In the genomic region with DNA sequence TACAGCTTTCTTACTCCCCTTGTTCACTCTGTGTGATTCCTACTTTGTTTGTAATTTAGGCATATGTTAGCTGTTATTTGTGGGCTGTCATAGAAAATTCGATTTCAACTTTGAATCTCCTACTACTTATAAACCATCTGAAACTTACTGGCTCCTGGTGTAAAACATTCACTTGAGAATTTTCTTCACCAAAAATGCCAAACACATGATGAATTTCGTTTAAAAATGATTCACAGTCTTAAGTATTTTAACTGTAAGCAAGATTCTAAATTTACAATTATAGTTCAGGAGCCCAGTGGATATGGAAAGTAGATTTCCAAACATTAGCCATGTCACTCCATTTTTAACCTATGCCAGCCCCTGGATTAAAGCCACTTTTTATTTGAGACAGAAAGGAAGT, we compare ENCODE assay signal across 11 cellular contexts. TPM values are rescaled to one million over a fixed set of nuclear protein-coding genes. Genes with fewer than 3 reads are reported as not detected.
A peak's percentile ranks its signal among the peaks of the same experiment; 100 is the strongest.
DNase-seq lines count a peak whose midpoint lies in the region; ATAC-seq and TF ChIP-seq lines count a peak whose summit lies in the region.
"Had no signal": no experiment of that assay in that cellular context is flagged by ENCODE, and none has a peak within 500 bp of the region (broad histone marks: within the 10 kb centered on the region; RNA-seq: fewer than 3 reads in every experiment).

No MANE protein-coding gene starts in this region.

- peaks cover 9 to 32% of the 10 kb centered on the region in 2 experiments for H3K79me1 ChIP-seq in IMR-90 (ENCODE audit: low read depth in 1 of 2, low read length in 2 of 2)

- 0 out of 2 replicates have a peak, but pooled peaks have one; percentile 29 for TF ChIP-seq POLR2A in IMR-90 (IDR thresholded peaks at IDR 0.05; ENCODE audit: low read depth, low read length)

- no peak overlapping the region for H2AK9ac ChIP-seq in IMR-90 (replicated peaks; ENCODE audit: low read depth, low read length, poor library complexity)

- peak overlapping the region; percentile 78; the same call in 1 of the 2 replicates for H3K9ac ChIP-seq in IMR-90 (ENCODE audit: low read depth, low read length)

- H3K23ac ChIP-seq in IMR-90 (ENCODE audit: low read depth, low read length) = peak overlapping the region; percentile 83; the same call in 1 of the 2 replicates

- H3K18ac ChIP-seq in IMR-90 (ENCODE audit: low read depth, low read length) = peak overlapping the region; percentile 27; the same call in 1 of the 2 replicates

- CTCF ChIA-PET in IMR-90 (lab: Yijun Ruan, JAX) (interaction anchor here (1.4 to 4.9 kb wide), 2 partner anchors 85 to 91 kb away, joined by 3 to 46 read pairs; no protein-coding TSS in a partner anchor), Calu3 (lab: Charles Lee) (no interaction called here)

- H4K91ac ChIP-seq in IMR-90 (ENCODE audit: insufficient read depth, low read depth, low read length) = no peak overlapping the region

- H4K8ac ChIP-seq in IMR-90 (ENCODE audit: low read depth in 2 of 2, low read length in 2 of 2) = peak overlapping the region in 1 of 2 experiments; percentile 27; a peak in 1 of 4 replicates

- no peaks in the 10 kb centered on the region for H3K9me3 ChIP-seq in IMR-90 (ENCODE audit: control insufficient read depth, insufficient read depth, low read length)
- no peaks in the 10 kb centered on the region for H3K9me3 ChIP-seq in HAP-1

- H3K27me3 ChIP-seq in IMR-90 (ENCODE audit: control insufficient read depth, insufficient read depth, low read length) (no peaks in the 10 kb centered on the region), HAP-1 (ENCODE audit: low read depth) (peaks cover 73% of the 10 kb centered on the region)

- peaks cover 6% of the 10 kb centered on the region; the same call in 1 of the 2 replicates for H3K9me1 ChIP-seq in IMR-90 (ENCODE audit: insufficient read depth, low read length)

- H3K4me3 ChIP-seq in IMR-90 (ENCODE audit: insufficient read depth, low read depth, low read length) (peak overlapping the region; percentile 86; the same call in 1 of the 2 replicates), coronary artery (peak overlapping the region; percentile 83), HAP-1 (no peak overlapping the region)

- in situ Hi-C loops in IMR-90 (cut with MboI; ENCODE audit: low sequenced_read_pairs) (loop anchor here (5.0 to 25.0 kb wide), 2 partner anchors 86 to 346 kb away; a partner anchor contains a TSS), HAP-1 (cut with MboI; ENCODE audit: low sequenced_read_pairs) (loop anchor here (25.0 kb wide), 1 partner anchor 96 kb away; no protein-coding TSS in a partner anchor)

- no peak overlapping the region for H2AK5ac ChIP-seq in IMR-90 (ENCODE audit: low read depth, low read length)

- TF ChIP-seq CTCF in IMR-90 (conservative IDR thresholded peaks at IDR 0.05; ENCODE audit: low read depth, low read length) = no peak
- no peak for TF ChIP-seq CTCF in coronary artery (IDR thresholded peaks at IDR 0.05)
- TF ChIP-seq CTCF in omental fat pad (IDR thresholded peaks at IDR 0.05) = no peak
- TF ChIP-seq CTCF in Calu3 (IDR thresholded peaks at IDR 0.05; ENCODE audit: unreplicated experiment) = no peak

- no peak overlapping the region for H3K27ac Mint-ChIP-seq in Calu3 (ENCODE audit: unreplicated experiment)

- BruUV-seq in IMR-90 (replicated peaks; lab: Mats Ljungman, UMichigan) = no TSS peak
- BruUV-seq in Calu3 (replicated peaks; lab: Mats Ljungman, UMichigan) = no TSS peak

- WGBS in IMR-90 (ENCODE audit: extremely low coverage in 2 of 2, insufficient read length in 1 of 2), 2 experiments = no CpG with 5 or more reads among the region's 2 CpGs

- H4K20me1 ChIP-seq in IMR-90 (ENCODE audit: insufficient read depth, low read length) = no peaks in the 10 kb centered on the region; the same call in 1 of the 2 replicates

- peak; percentile 35 for DNase-seq in A172 (ENCODE audit: low spot score)
- peak; percentile 90 for DNase-seq in IMR-90
- no peak for DNase-seq in coronary artery (ENCODE audit: low spot score)
- no peak for DNase-seq in omental fat pad (ENCODE audit: low spot score)
- no peak for DNase-seq in Calu3
- no peak for DNase-seq in HAP-1 (ENCODE audit: low spot score in 2 of 2)
- no peak for DNase-seq in T-helper 9 cell
- DNase-seq in effector CD4-positive, alpha-beta T cell = no peak
- DNase-seq: activated T-cell treated with anti-CD3 and anti-CD28 coated beads, Interleukin-2, amount 50 U/mL, for 4 hours; NCI-H1436 treated with DMSO at 0.1 percent for 48 hours had no signal

- no peak overlapping the region for H4K5ac ChIP-seq in IMR-90 (ENCODE audit: low read depth, low read length)

- H3K36me3 ChIP-seq in IMR-90 (ENCODE audit: control insufficient read depth, insufficient read depth, low read length) = no peaks in the 10 kb centered on the region; the same call in 1 of the 2 replicates
- no peaks in the 10 kb centered on the region for H3K36me3 ChIP-seq in HAP-1 (replicated peaks)

- peak overlapping the region; percentile 80; the same call in 1 of the 2 replicates for H3K4me2 ChIP-seq in IMR-90 (ENCODE audit: low read depth, low read length)

- no peak overlapping the region; the same call in 2 of the 3 replicates for H2BK15ac ChIP-seq in IMR-90 (ENCODE audit: low read depth, low read length)

- dilution Hi-C loops in IMR-90 (cut with HindIII; ENCODE audit: low sequenced_read_pairs, unreplicated experiment) = loop anchor here (25.0 kb wide), 1 partner anchor 96 kb away; no protein-coding TSS in a partner anchor

- H3K4ac ChIP-seq in IMR-90 (ENCODE audit: low read depth, low read length) = peak overlapping the region; percentile 65; the same call in 1 of the 2 replicates

- H3K27me3 Mint-ChIP-seq in Calu3 (ENCODE audit: unreplicated experiment) = no peaks in the 10 kb centered on the region

- 0 out of 2 replicates have a peak overlapping the region, but pooled peaks have one; percentile 95 for H3K56ac ChIP-seq in IMR-90 (ENCODE audit: extremely low read depth, insufficient read depth, low read length)

- H2AFZ ChIP-seq in IMR-90 (replicated peaks; ENCODE audit: low read length, poor library complexity) = no peak overlapping the region

- peak; percentile 7; the same call in 1 of the 2 replicates for TF ChIP-seq RAD21 in IMR-90 (IDR thresholded peaks at IDR 0.05; ENCODE audit: low read length)

- peak overlapping the region; percentile 65; the same call in 1 of the 2 replicates for H2BK120ac ChIP-seq in IMR-90 (ENCODE audit: low read depth, low read length)

- POLR2A ChIA-PET in IMR-90 (lab: Charles Lee; ENCODE audit: unreplicated experiment) = no interaction called here

- H3K9me3 Mint-ChIP-seq in Calu3 (ENCODE audit: low read depth, unreplicated experiment) = no peaks in the 10 kb centered on the region
- H3K9me3 Mint-ChIP-seq: activated T-cell treated with anti-CD3 and anti-CD28 coated beads, Interleukin-2, amount 50 U/mL, for 4 hours had no signal

- no peak for ATAC-seq in IMR-90 (ENCODE audit: low read depth)
- ATAC-seq in omental fat pad (ENCODE audit: low FRiP score) = peak; percentile 8
- ATAC-seq: activated T-cell treated with anti-CD3 and anti-CD28 coated beads, Interleukin-2, amount 50 U/mL, for 4 hours had no signal

- no peak overlapping the region for H3K4me3 Mint-ChIP-seq in Calu3 (ENCODE audit: low read depth, unreplicated experiment)
- H3K4me3 Mint-ChIP-seq: activated T-cell treated with anti-CD3 and anti-CD28 coated beads, Interleukin-2, amount 50 U/mL, for 4 hours had no signal

- intact Hi-C loops in IMR-90 (cut with micrococcal nuclease) = no loop called here
- intact Hi-C loops in Calu3 (cut with micrococcal nuclease; ENCODE audit: unreplicated experiment) = no loop called here

- H2BK5ac ChIP-seq in IMR-90 (ENCODE audit: low read depth, low read length, poor library complexity, severe bottlenecking) = peak overlapping the region; percentile 98

- H3K4me1 Mint-ChIP-seq in Calu3 (ENCODE audit: low read depth, unreplicated experiment) = peaks cover 37% of the 10 kb centered on the region

- H3K27ac ChIP-seq in IMR-90 (ENCODE audit: insufficient read depth, low read length) (no peak overlapping the region; the same call in 1 of the 2 replicates), coronary artery (peak overlapping the region; percentile 96 to 97)
- H3K27ac ChIP-seq: C4-2B had no signal

- peaks cover 6% of the 10 kb centered on the region for H3K36me3 Mint-ChIP-seq in Calu3 (ENCODE audit: insufficient read depth, unreplicated experiment)

- H3K14ac ChIP-seq in IMR-90 (replicated peaks; ENCODE audit: low read depth, low read length) = peak overlapping the region; percentile 79

- H2BK20ac ChIP-seq in IMR-90 (ENCODE audit: low read depth, low read length) = peak overlapping the region; percentile 53; the same call in 1 of the 2 replicates

- H3K4me1 ChIP-seq in IMR-90 (ENCODE audit: control insufficient read depth, insufficient read depth, low read length) = peaks cover 3% of the 10 kb centered on the region
- peaks cover 8% of the 10 kb centered on the region for H3K4me1 ChIP-seq in HAP-1

TF ChIP-seq in IMR-90, 13 proteins besides CTCF, POLR2A, EP300 and RAD21:
- TF ChIP-seq RFX5 (IDR thresholded peaks at IDR 0.05; ENCODE audit: low read depth, low read length) (no peak), MXI1 (IDR thresholded peaks at IDR 0.05; ENCODE audit: borderline replicate concordance, low read depth, low read length) (peak; percentile 25; the same call in 1 of the 2 replicates)

RNA-seq across cellular contexts. Expression of a gene that starts 3.1 kb away (rescaled TPM):
- 18.0 and 18.4 TPM in 2 replicates for total RNA-seq in A172 (2014; rRNA removed; shearing (Covaris generic))
- total RNA-seq in IMR-90 (2012; rRNA removed) = 96.8 and 102 TPM in 2 replicates
- polyA plus RNA-seq in IMR-90 (2012; rRNA removed) = 28.7 and 31.2 TPM in 2 replicates
- polyA plus RNA-seq in IMR-90 (2012; cell fraction: cytosol; rRNA removed) = 11.9 and 18.5 TPM in 2 replicates
- 9.1 and 28.6 TPM in 2 replicates for polyA plus RNA-seq in IMR-90 (2012; cell fraction: nucleus; rRNA removed; ENCODE audit: low replicate concordance)
- total RNA-seq in omental fat pad = 10 to 100 TPM; 24.9 to 63.9 (median 40.9) TPM
- total RNA-seq in Calu3 (2022) = 0.24 and 0.76 TPM in 2 replicates

RNA-seq across cellular contexts. Expression of a gene that starts 41.0 kb away (rescaled TPM):
- 19.7 and 32.2 TPM in 2 replicates for total RNA-seq in A172 (2014; rRNA removed; shearing (Covaris generic))
- 11.3 and 14.4 TPM in 2 replicates for total RNA-seq in IMR-90 (2012; rRNA removed)
- polyA plus RNA-seq in IMR-90 (2012; rRNA removed) = 6.8 and 7.2 TPM in 2 replicates
- polyA plus RNA-seq in IMR-90 (2012; cell fraction: cytosol; rRNA removed) = 0.82 and 1.1 TPM in 2 replicates
- polyA plus RNA-seq in IMR-90 (2012; cell fraction: nucleus; rRNA removed; ENCODE audit: low replicate concordance) = 1.3 and 13.2 TPM in 2 replicates
- total RNA-seq in omental fat pad = 10 to 100 TPM; 15.5 to 25.1 (median 17.1) TPM
- total RNA-seq in Calu3 (2022) = 9.6 and 12.2 TPM in 2 replicates

Comparison
In these comparisons a context has a peak if more than half of its experiments do, and no peak if none do; other contexts are left out.
1. DNase-seq: peak in A172 (single experiment) and IMR-90 (single experiment); none in coronary artery (single experiment), omental fat pad (single experiment), Calu3 (single experiment), HAP-1 (0 of 2), T-helper 9 cell (single experiment) and effector CD4-positive, alpha-beta T cell (single experiment).
2. RNA of a gene that starts 3.1 kb away (total RNA-seq): 96.8 to 102 TPM in IMR-90, 24.9 to 63.9 TPM in omental fat pad and 18.0 to 18.4 TPM in A172; 0.24 to 0.76 TPM in Calu3; every median in the first group is over 10 times any median in the second.